Comparison of ENCODE assay signal across 18 cellular contexts in the genomic region with DNA sequence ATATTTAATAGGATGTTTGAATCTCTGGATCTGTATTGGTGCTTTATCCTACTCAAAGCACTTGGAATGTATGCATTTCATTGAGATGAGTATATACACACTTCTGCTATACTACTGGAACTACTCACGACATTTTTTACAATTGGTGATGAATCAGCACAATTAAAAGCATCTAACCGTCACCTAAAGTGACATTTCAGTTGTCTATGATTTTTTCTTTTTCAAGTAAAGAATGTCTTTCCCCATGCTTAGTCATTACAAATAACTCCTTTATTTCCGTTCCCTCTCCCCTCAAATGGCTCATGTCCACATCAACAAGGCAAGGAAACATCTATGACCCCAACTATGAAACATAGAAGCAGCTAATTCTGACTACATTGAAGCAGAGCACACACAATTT.
DNase-seq lines count a peak whose midpoint lies in the region; ATAC-seq and TF ChIP-seq lines count a peak whose summit lies in the region.
"Had no signal": no experiment of that assay in that cellular context is flagged by ENCODE, and none has a peak within 500 bp of the region (broad histone marks: within the 10 kb centered on the region; RNA-seq: fewer than 3 reads in every experiment).

No MANE protein-coding gene starts in this region.

- intact Hi-C loops in A673 (cut with micrococcal nuclease; ENCODE audit: unreplicated experiment), result no loop called here

- H3K27ac ChIP-seq in A673 (ENCODE audit: low read depth, low read length, poor library complexity, severe bottlenecking), result no peak overlapping the region
- 0 out of 2 replicates have a peak overlapping the region, but pooled peaks have one; percentile 35 for H3K27ac ChIP-seq in SK-N-MC
- H3K27ac ChIP-seq: psoas muscle had no signal

- H3K36me3 ChIP-seq in A673 (ENCODE audit: insufficient read depth, low read length, poor library complexity, severe bottlenecking) (no peaks in the 10 kb centered on the region), SK-N-MC (ENCODE audit: insufficient read depth, low read length) (peaks cover 13% of the 10 kb centered on the region)

- ATAC-seq in HG03457 (IDR thresholded peaks at IDR 0.05; ENCODE audit: unreplicated experiment) (no peak), HG03097 (IDR thresholded peaks at IDR 0.05; ENCODE audit: low FRiP score, unreplicated experiment) (no peak)
- ATAC-seq: activated T-cell treated with anti-CD3 and anti-CD28 coated beads, Interleukin-2, amount 50 U/mL, for 4 hours; HCT116; psoas muscle had no signal

- no peak for TF ChIP-seq CTCF in A673 (conservative IDR thresholded peaks at IDR 0.05; ENCODE audit: low read depth, low read length)

- H3K9me3 ChIP-seq in A673 (ENCODE audit: low read depth, low read length, poor library complexity, severe bottlenecking) (no peaks in the 10 kb centered on the region), SK-N-MC (ENCODE audit: low read depth, low read length) (0 out of 2 replicates have a peak, but pooled peaks cover 3% of the 10 kb centered on the region)
- H3K9me3 ChIP-seq: psoas muscle had no signal

- H3K4me1 ChIP-seq in A673 (ENCODE audit: insufficient read depth, low read length, poor library complexity, severe bottlenecking), result peaks cover 7% of the 10 kb centered on the region
- H3K4me1 ChIP-seq: psoas muscle had no signal

- POLR2A ChIA-PET in A673 (lab: Charles Lee; ENCODE audit: low non-redundant PET), result interaction anchor here (0.7 kb wide), 1 partner anchor 1340 kb away, joined by 3 read pairs; no protein-coding TSS in a partner anchor

- H3K9ac ChIP-seq in SK-N-MC (ENCODE audit: insufficient read length), result no peak overlapping the region

- H3K4me3 ChIP-seq in A673 (ENCODE audit: low read depth, low read length, poor library complexity, severe bottlenecking), result no peak overlapping the region
- no peak overlapping the region for H3K4me3 ChIP-seq in SK-N-MC
- H3K4me3 ChIP-seq: psoas muscle had no signal

- no peaks in the 10 kb centered on the region for H3K27me3 ChIP-seq in A673 (replicated peaks; ENCODE audit: insufficient read depth, low read depth, low read length, poor library complexity)

- CTCF ChIA-PET in A673 (lab: Charles Lee), result interaction anchor here (0.5 to 0.6 kb wide), 2 partner anchors 31 to 653 kb away, joined by 3 to 4 read pairs; no protein-coding TSS in a partner anchor

- no TSS peak for BruUV-seq in A673 (replicated peaks; lab: Mats Ljungman, UMichigan)

- peak; percentile 31 for DNase-seq in A673 (ENCODE audit: low spot score)
- peak; percentile 75 for DNase-seq in HCEC 1CT
- DNase-seq in SK-N-MC (ENCODE audit: low read depth, low spot score), result no peak
- DNase-seq in iris pigment epithelial cell (ENCODE audit: low read depth), result peak; percentile 64
- no peak for DNase-seq in activated CD4-positive, alpha-beta T cell treated with anti-CD3 and anti-CD28 coated beads, Interleukin-2, amount 50 U/mL, for 4 hours
- DNase-seq in central memory CD4-positive, alpha-beta T cell, result no peak
- DNase-seq: activated CD4-positive, alpha-beta T cell treated with anti-CD3 and anti-CD28 coated beads for 48 hours; activated naive CD4-positive, alpha-beta T cell treated with Interleukin-2 at 50 U/mL for 16 hours; activated T-cell treated with anti-CD3 and anti-CD28 coated beads, Interleukin-2, amount 50 U/mL, for 4 hours; amygdala; C1 segment of cervical spinal cord; caudate nucleus; NCI-H187 treated with DMSO at 0.1 percent for 48 hours; NCI-H526 treated with DMSO at 0.1 percent for 48 hours; psoas muscle had no signal

Comparison
In these comparisons a context has a peak if more than half of its experiments do, and no peak if none do; other contexts are left out.
1. DNase-seq: peak in A673 (single experiment), HCEC 1CT (single experiment) and iris pigment epithelial cell (single experiment); none in SK-N-MC (single experiment), activated CD4-positive, alpha-beta T cell treated with anti-CD3 and anti-CD28 coated beads, Interleukin-2, amount 50 U/mL, for 4 hours (0 of 2) and central memory CD4-positive, alpha-beta T cell (single experiment).